In genomic region chr9:37751186-37751585, GRCh38 we compare ENCODE assay signal across 18 cellular contexts. TPM values are rescaled to one million over a fixed set of nuclear protein-coding genes. Genes with fewer than 3 reads are reported as not detected.
DNase-seq lines count a peak whose midpoint lies in the region; ATAC-seq and TF ChIP-seq lines count a peak whose summit lies in the region.
"Had no signal": no experiment of that assay in that cellular context is flagged by ENCODE, and none has a peak within 500 bp of the region (broad histone marks: within the 10 kb centered on the region; RNA-seq: fewer than 3 reads in every experiment).

No MANE protein-coding gene starts in this region.

- no peaks in the 10 kb centered on the region for H3K27me3 ChIP-seq in naive thymus-derived CD4-positive, alpha-beta T cell (ENCODE audit: control insufficient read depth in 2 of 2, insufficient read depth in 2 of 2, low read length in 2 of 2)
- H3K27me3 ChIP-seq in WERI-Rb-1 (ENCODE audit: insufficient read depth, low read depth, severe bottlenecking), result no peaks in the 10 kb centered on the region
- H3K27me3 ChIP-seq: Peyer's patch had no signal

- no peaks in the 10 kb centered on the region for H3K9me3 ChIP-seq in naive thymus-derived CD4-positive, alpha-beta T cell (ENCODE audit: control insufficient read depth in 2 of 3, low read length in 3 of 3)
- H3K9me3 ChIP-seq in WERI-Rb-1 (ENCODE audit: severe bottlenecking), result peaks cover 6% of the 10 kb centered on the region
- H3K9me3 ChIP-seq: Peyer's patch had no signal

- H3K4me1 Mint-ChIP-seq in stimulated activated naive CD8-positive, alpha-beta T cell treated with anti-CD3 and anti-CD28 coated beads, Interleukin-15, Interleukin-2, amounts not matched to agents 100 ng/mL and 50 ng/mL, for 24 hours (ENCODE audit: low read depth), result peaks cover 31% of the 10 kb centered on the region
- H3K4me1 Mint-ChIP-seq in brain, result peaks cover 37% of the 10 kb centered on the region
- peaks cover 21 to 40% (median 33%) of the 10 kb centered on the region in 7 donors for H3K4me1 Mint-ChIP-seq in naive thymus-derived CD4-positive, alpha-beta T cell

- intact Hi-C loops in naive thymus-derived CD4-positive, alpha-beta T cell (cut with micrococcal nuclease), result loop anchor here (5.0 kb wide), 3 partner anchors 159 to 316 kb away; partner anchors contain the start of genes POLR1E (in 1 of the 2), SHB (in 1 of the 2) and TOMM5 (in 1 of the 2)
- intact Hi-C loops in head of caudate nucleus (cut with DNase I), result loop anchor here (10.0 kb wide), 2 partner anchors 54 to 156 kb away; partner anchors contain the start of genes DCAF10 and TOMM5

- peaks cover 9 to 11% of the 10 kb centered on the region in 2 donors for H3K4me1 ChIP-seq in naive thymus-derived CD4-positive, alpha-beta T cell (ENCODE audit: control insufficient read depth in 2 of 2, insufficient read depth in 2 of 2, low read length in 2 of 2)

- POLR2A ChIA-PET in naive thymus-derived CD4-positive, alpha-beta T cell (lab: Charles Lee), result interaction anchor here (1.0 kb wide), 1 partner anchor 49 kb away, joined by 3 read pairs; no protein-coding TSS in a partner anchor

- no peaks in the 10 kb centered on the region for H3K27me3 Mint-ChIP-seq in stimulated activated naive CD8-positive, alpha-beta T cell treated with anti-CD3 and anti-CD28 coated beads, Interleukin-15, Interleukin-2, amounts not matched to agents 100 ng/mL and 50 ng/mL, for 24 hours
- peaks cover 4% of the 10 kb centered on the region for H3K27me3 Mint-ChIP-seq in brain
- H3K27me3 Mint-ChIP-seq in naive thymus-derived CD4-positive, alpha-beta T cell, result no peaks in the 10 kb centered on the region

- no peaks in the 10 kb centered on the region for H3K9me3 Mint-ChIP-seq in stimulated activated naive CD8-positive, alpha-beta T cell treated with anti-CD3 and anti-CD28 coated beads, Interleukin-15, Interleukin-2, amounts not matched to agents 100 ng/mL and 50 ng/mL, for 24 hours
- H3K9me3 Mint-ChIP-seq in brain, result peaks cover 0 to 2% (median 0%) of the 10 kb centered on the region in 5 experiments
- no peaks in the 10 kb centered on the region for H3K9me3 Mint-ChIP-seq in naive thymus-derived CD4-positive, alpha-beta T cell

- in situ Hi-C loops in GM13976 (cut with MboI; ENCODE audit: low sequenced_read_pairs, unreplicated experiment), result no loop called here

- ATAC-seq in stimulated activated naive CD8-positive, alpha-beta T cell treated with anti-CD3 and anti-CD28 coated beads, Interleukin-15, Interleukin-2, amounts not matched to agents 100 U/mL and 50 U/mL, for 24 hours, result no peak
- no peak for ATAC-seq in naive thymus-derived CD4-positive, alpha-beta T cell
- no peak for ATAC-seq in HG02852 (IDR thresholded peaks at IDR 0.05; ENCODE audit: unreplicated experiment)

- CTCF ChIA-PET in naive thymus-derived CD4-positive, alpha-beta T cell (lab: Charles Lee), result no interaction called here

- no peaks in the 10 kb centered on the region for H3K36me3 ChIP-seq in naive thymus-derived CD4-positive, alpha-beta T cell (ENCODE audit: control insufficient read depth in 2 of 3, insufficient read depth in 3 of 3, low read length in 3 of 3)
- H3K36me3 ChIP-seq in WERI-Rb-1, result no peaks in the 10 kb centered on the region
- H3K36me3 ChIP-seq: Peyer's patch had no signal

- no peak for DNase-seq in stimulated activated naive CD8-positive, alpha-beta T cell treated with anti-CD3 and anti-CD28 coated beads, Interleukin-15, Interleukin-2, amounts not matched to agents 100 U/mL and 50 U/mL, for 24 hours
- DNase-seq in naive thymus-derived CD4-positive, alpha-beta T cell, result no peak
- DNase-seq in GM13976 (ENCODE audit: low spot score) (no peak), WERI-Rb-1 (no peak), head of caudate nucleus (no peak)
- DNase-seq: DMS79, KG1, NCI-H1105, NCI-H1694 treated with DMSO at 0.1 percent for 48 hours, NCI-H2171, NCI-H510A, NCI-H82, Peyer's patch, Right ventricle myocardium superior had no signal

- H3K27ac ChIP-seq in naive thymus-derived CD4-positive, alpha-beta T cell (ENCODE audit: low read depth, low read length), result no peak overlapping the region
- H3K27ac ChIP-seq in WERI-Rb-1, result no peak overlapping the region
- H3K27ac ChIP-seq: C4-2B, Peyer's patch had no signal

- TF ChIP-seq CTCF in brain (conservative IDR thresholded peaks at IDR 0.05) (no peak), GM13976 (IDR thresholded peaks at IDR 0.05; ENCODE audit: borderline replicate concordance, control extremely low read depth, extremely low read depth, insufficient read depth, missing control alignments) (no peak), WERI-Rb-1 (IDR thresholded peaks at IDR 0.05; ENCODE audit: low read depth, low read length) (no peak)

- H3K4me3 Mint-ChIP-seq in stimulated activated naive CD8-positive, alpha-beta T cell treated with anti-CD3 and anti-CD28 coated beads, Interleukin-15, Interleukin-2, amounts not matched to agents 100 ng/mL and 50 ng/mL, for 24 hours, result peak overlapping the region; percentile 41
- H3K4me3 Mint-ChIP-seq in brain, result peak overlapping the region in 4 of 5 experiments; percentile 17 to 59 (median 29)
- peak overlapping the region in 6 of 10 donors; percentile 4 to 68 (median 19) for H3K4me3 Mint-ChIP-seq in naive thymus-derived CD4-positive, alpha-beta T cell

- no peak overlapping the region for H3K27ac Mint-ChIP-seq in stimulated activated naive CD8-positive, alpha-beta T cell treated with anti-CD3 and anti-CD28 coated beads, Interleukin-15, Interleukin-2, amounts not matched to agents 100 ng/mL and 50 ng/mL, for 24 hours
- peak overlapping the region in 1 of 5 experiments; percentile 15 for H3K27ac Mint-ChIP-seq in brain
- H3K27ac Mint-ChIP-seq in naive thymus-derived CD4-positive, alpha-beta T cell, result peak overlapping the region in 7 of 9 donors; percentile 20 to 78 (median 43)

- no peaks in the 10 kb centered on the region for H3K36me3 Mint-ChIP-seq in stimulated activated naive CD8-positive, alpha-beta T cell treated with anti-CD3 and anti-CD28 coated beads, Interleukin-15, Interleukin-2, amounts not matched to agents 100 ng/mL and 50 ng/mL, for 24 hours (ENCODE audit: low read depth)
- H3K36me3 Mint-ChIP-seq in brain, result peaks cover 3% of the 10 kb centered on the region
- H3K36me3 Mint-ChIP-seq in naive thymus-derived CD4-positive, alpha-beta T cell, result peaks cover 0 to 3% (median 0%) of the 10 kb centered on the region in 5 donors

- no peak overlapping the region for H3K4me3 ChIP-seq in naive thymus-derived CD4-positive, alpha-beta T cell (ENCODE audit: low read length)
- H3K4me3 ChIP-seq in WERI-Rb-1 (ENCODE audit: low read depth, low read length), result no peak overlapping the region
- H3K4me3 ChIP-seq: Peyer's patch had no signal

RNA-seq across cellular contexts. Expression of gene TRMT10B, which starts 2.4 kb away (rescaled TPM):
- 7.0 TPM for polyA plus RNA-seq in brain (ENCODE audit: insufficient read depth, low read depth, low replicate concordance)
- total RNA-seq in naive thymus-derived CD4-positive, alpha-beta T cell, result 10 to 100 TPM; 16.0 to 28.9 (median 18.5) TPM
- 10 to 100 TPM; 15.3 to 21.7 TPM for polyA plus RNA-seq in naive thymus-derived CD4-positive, alpha-beta T cell

RNA-seq across cellular contexts. Expression of gene EXOSC3, which starts 33.7 kb away (rescaled TPM):
- polyA plus RNA-seq in brain (ENCODE audit: insufficient read depth, low read depth, low replicate concordance), result 38.9 TPM
- total RNA-seq in naive thymus-derived CD4-positive, alpha-beta T cell, result 10 to 100 TPM; 27.8 to 66.1 (median 60.7) TPM
- 10 to 100 TPM; 17.2 to 35.2 TPM for polyA plus RNA-seq in naive thymus-derived CD4-positive, alpha-beta T cell

RNA-seq across cellular contexts. Expression of gene DCAF10, which starts 49.4 kb away (rescaled TPM):
- 25.3 TPM for polyA plus RNA-seq in brain (ENCODE audit: insufficient read depth, low read depth, low replicate concordance)
- 10 to 100 TPM; 12.1 to 22.5 (median 21.3) TPM for total RNA-seq in naive thymus-derived CD4-positive, alpha-beta T cell
- polyA plus RNA-seq in naive thymus-derived CD4-positive, alpha-beta T cell, result 10 to 100 TPM; 27.4 to 28.6 TPM
